21 cellular contexts compared by ENCODE assay signal in the genomic region with DNA sequence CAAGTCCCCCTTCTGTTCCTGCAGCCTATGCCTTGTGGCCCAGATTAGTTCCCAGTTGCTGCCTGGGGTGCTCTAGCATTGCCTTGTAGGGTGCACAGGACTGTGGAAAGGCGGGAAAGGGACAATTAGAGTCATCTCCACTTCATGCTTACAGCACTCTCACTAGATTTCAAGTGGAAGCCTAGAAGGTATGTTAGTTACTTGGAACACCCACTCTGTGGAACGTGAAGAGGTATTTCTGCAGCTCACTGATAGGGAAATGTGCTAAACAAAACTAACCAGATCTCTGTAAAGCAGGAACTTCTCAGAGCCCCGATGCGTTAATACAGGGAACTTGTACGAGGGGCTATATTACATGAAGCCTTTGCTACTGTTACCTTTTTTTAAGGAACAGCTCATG. TPM values are rescaled to one million over a fixed set of nuclear protein-coding genes. Genes with fewer than 3 reads are reported as not detected.
"Had no signal": no experiment of that assay in that cellular context is flagged by ENCODE, and none has a peak within 500 bp of the region (broad histone marks: within the 10 kb centered on the region; RNA-seq: fewer than 3 reads in every experiment).

No MANE protein-coding gene starts in this region.

- H3K27ac ChIP-seq: hepatocyte, right lobe of liver had no signal

- H3K4me3 Mint-ChIP-seq: activated naive CD8-positive, alpha-beta T cell treated with anti-CD3 and anti-CD28 coated beads, Interleukin-2, amount 50 U/mL, for 24 hours; activated T-helper 1 cell treated with anti-CD3 and anti-CD28 coated beads, Interleukin-12 subunit alpha, Interleukin-12 subunit beta, Interleukin-2, Interleukin-4 antibody, amounts not matched to agents 30 ng/mL and 10 ng/mL and 1 ng/mL, durations not matched to agents 14 hours and 24 hours and 36 hours; nephron progenitor cell; stimulated activated naive CD8-positive, alpha-beta T cell treated with anti-CD3 and anti-CD28 coated beads, Interleukin-15, Interleukin-2, amounts not matched to agents 100 ng/mL and 50 ng/mL, for 24 hours had no signal

- H3K9me3 Mint-ChIP-seq: activated naive CD8-positive, alpha-beta T cell treated with anti-CD3 and anti-CD28 coated beads, Interleukin-2, amount 50 U/mL, for 24 hours; activated T-helper 1 cell treated with anti-CD3 and anti-CD28 coated beads, Interleukin-12 subunit alpha, Interleukin-12 subunit beta, Interleukin-2, Interleukin-4 antibody, amounts not matched to agents 30 ng/mL and 10 ng/mL and 1 ng/mL, durations not matched to agents 14 hours and 24 hours and 36 hours; nephron progenitor cell; stimulated activated naive CD8-positive, alpha-beta T cell treated with anti-CD3 and anti-CD28 coated beads, Interleukin-15, Interleukin-2, amounts not matched to agents 100 ng/mL and 50 ng/mL, for 24 hours had no signal

- H3K27me3 ChIP-seq: hepatocyte, right lobe of liver had no signal

- H3K36me3 ChIP-seq: right lobe of liver had no signal

- H3K27ac Mint-ChIP-seq: activated naive CD8-positive, alpha-beta T cell treated with anti-CD3 and anti-CD28 coated beads, Interleukin-2, amount 50 U/mL, for 24 hours; activated T-helper 1 cell treated with anti-CD3 and anti-CD28 coated beads, Interleukin-12 subunit alpha, Interleukin-12 subunit beta, Interleukin-2, Interleukin-4 antibody, amounts not matched to agents 30 ng/mL and 10 ng/mL and 1 ng/mL, durations not matched to agents 14 hours and 24 hours and 36 hours; progenitor cell of endocrine pancreas; stimulated activated naive CD8-positive, alpha-beta T cell treated with anti-CD3 and anti-CD28 coated beads, Interleukin-15, Interleukin-2, amounts not matched to agents 100 ng/mL and 50 ng/mL, for 24 hours had no signal

- H3K27me3 Mint-ChIP-seq: activated naive CD8-positive, alpha-beta T cell treated with anti-CD3 and anti-CD28 coated beads, Interleukin-2, amount 50 U/mL, for 24 hours; progenitor cell of endocrine pancreas; stimulated activated naive CD8-positive, alpha-beta T cell treated with anti-CD3 and anti-CD28 coated beads, Interleukin-15, Interleukin-2, amounts not matched to agents 100 ng/mL and 50 ng/mL, for 24 hours had no signal

- H3K9me3 ChIP-seq: right lobe of liver had no signal

- H3K4me3 ChIP-seq: hepatocyte, right lobe of liver had no signal

- DNase-seq: activated naive CD4-positive, alpha-beta T cell; activated naive CD8-positive, alpha-beta T cell treated with anti-CD3 and anti-CD28 coated beads, Interleukin-2, amount 50 U/mL, for 24 hours; aorta; islet precursor cell; nephron progenitor cell; occipital lobe; right lobe of liver; T-helper 2 cell had no signal

- FAIRE-seq: bronchial epithelial cell, colon, endometrium, TTC549, urothelium cell line had no signal

- ATAC-seq: activated CD4-positive, CD25-positive, alpha-beta regulatory T cell treated with anti-CD3 and anti-CD28 coated beads, Interleukin-2, amount 50 U/mL, for 24 hours; activated naive CD8-positive, alpha-beta T cell treated with anti-CD3 and anti-CD28 coated beads, Interleukin-2, amount 50 U/mL, for 24 hours; esophagus mucosa; right lobe of liver had no signal

RNA-seq across cellular contexts. Expression of a gene that starts 46.2 kb away (rescaled TPM):
- total RNA-seq: activated CD8-positive, alpha-beta memory T cell treated with anti-CD3 and anti-CD28 coated beads for 36 hours; activated T-helper 1 cell treated with anti-CD3 and anti-CD28 coated beads, Interleukin-12 subunit alpha, Interleukin-12 subunit beta, Interleukin-2, Interleukin-4 antibody, amounts not matched to agents 30 ng/mL and 10 ng/mL and 1 ng/mL, durations not matched to agents 14 hours and 24 hours and 36 hours; mesenteric fat pad had no signal
